Comparison of ENCODE assay signal across 8 cellular contexts in the genomic region with DNA sequence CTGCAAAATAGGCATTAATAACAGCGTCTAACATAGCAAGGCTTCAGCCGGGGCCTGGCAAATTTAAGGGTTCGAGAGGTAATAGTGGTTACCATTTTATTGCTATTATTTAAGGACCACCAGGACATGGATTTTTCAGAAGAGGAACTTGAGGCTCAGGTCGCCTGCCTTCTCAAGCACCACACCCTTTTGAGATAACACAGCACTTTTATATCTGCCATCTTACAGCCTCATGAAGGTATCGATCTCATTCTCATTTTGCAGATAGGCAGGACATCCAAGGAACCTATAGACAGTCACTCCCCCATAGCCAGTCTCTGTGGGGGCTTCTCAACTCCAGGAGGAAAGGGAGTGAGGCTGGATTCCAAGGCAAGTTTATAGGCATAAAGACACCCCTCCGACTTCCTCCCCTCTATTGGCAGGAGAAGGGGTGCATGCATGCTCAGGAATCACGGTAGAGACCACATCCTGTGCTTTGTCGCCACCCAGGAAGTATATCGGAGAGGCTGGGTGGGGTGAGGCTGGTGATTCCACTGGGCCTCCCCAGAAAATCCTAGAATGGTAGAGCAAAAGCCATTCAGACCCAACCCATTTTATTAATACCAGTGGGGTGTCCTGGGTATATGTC. TPM values are rescaled to one million over a fixed set of nuclear protein-coding genes. Genes with fewer than 3 reads are reported as not detected.
A peak's percentile ranks its signal among the peaks of the same experiment; 100 is the strongest.
DNase-seq lines count a peak whose midpoint lies in the region; ATAC-seq, FAIRE-seq and TF ChIP-seq lines count a peak whose summit lies in the region.

No MANE protein-coding gene starts in this region.

- WGBS in esophagus, 2 donors: 55 to 56% methylated on average over 9 of the region's 9 CpGs
- WGBS in lower leg skin, 2 donors: 56% methylated on average over 9 of the region's 9 CpGs

- intact Hi-C loops in activated CD4-positive, alpha-beta T cell treated with anti-CD3 and anti-CD28 coated beads for 36 hours (cut with DNase I, micrococcal nuclease): loop anchor here (1.0 to 10.0 kb wide), 2 partner anchors 76 to 620 kb away; partner anchors contain the start of gene G3BP1 (in 1 of the 2)
- intact Hi-C loops in lower leg skin (cut with DNase I; ENCODE audit: low total_unique reads): no loop called here

- H3K4me3 ChIP-seq in esophagus (ENCODE audit: low read depth in 1 of 2, low read length in 2 of 2) (peak overlapping the region in 1 of 2 donors; percentile 44), lower leg skin (ENCODE audit: low read depth, poor library complexity, severe bottlenecking) (no peak overlapping the region)

- DNase-seq in GM12892 (ENCODE audit: insufficient read length) (no peak), DMS114 treated with DMSO at 0.1 percent for 48 hours (lab: John Stamatoyannopoulos, UW; ENCODE audit: unreplicated experiment) (no peak), islet precursor cell (no peak), lower leg skin (ENCODE audit: low spot score in 2 of 2) (no peak)
- DNase-seq in activated CD4-positive, alpha-beta T cell treated with anti-CD3 and anti-CD28 coated beads for 36 hours: peak; percentile 69
- DNase-seq in stimulated activated CD4-positive, alpha-beta T cell treated with anti-CD3 and anti-CD28 coated beads, Interleukin-4, amount 100 ng/mL, for 1 hour: peak; percentile 30

- FAIRE-seq in GM12892 (lab: Jason Lieb, UNC): peak; percentile 90

- peak; percentile 54; the same call in 1 of the 2 replicates for TF ChIP-seq POLR2A in GM12892 (IDR thresholded peaks at IDR 0.05; ENCODE audit: low read depth, low read length)
- TF ChIP-seq POLR2A in lower leg skin (IDR thresholded peaks at IDR 0.05): no peak

- no peaks in the 10 kb centered on the region for H3K27me3 ChIP-seq in esophagus (ENCODE audit: control insufficient read depth in 1 of 2, insufficient read depth in 2 of 2, low read length in 2 of 2)

- H3K9me3 Mint-ChIP-seq in activated CD4-positive, alpha-beta T cell treated with anti-CD3 and anti-CD28 coated beads for 36 hours (ENCODE audit: low read depth): no peaks in the 10 kb centered on the region

- H3K36me3 Mint-ChIP-seq in activated CD4-positive, alpha-beta T cell treated with anti-CD3 and anti-CD28 coated beads for 36 hours (ENCODE audit: low read depth): peaks cover 26% of the 10 kb centered on the region

- no peaks in the 10 kb centered on the region for H3K9me3 ChIP-seq in esophagus (ENCODE audit: control insufficient read depth in 2 of 2, insufficient read depth in 1 of 2, low read depth in 1 of 2, low read length in 1 of 2)

- peak overlapping the region; percentile 91 for H3K4me3 Mint-ChIP-seq in activated CD4-positive, alpha-beta T cell treated with anti-CD3 and anti-CD28 coated beads for 36 hours

- H3K27me3 Mint-ChIP-seq in activated CD4-positive, alpha-beta T cell treated with anti-CD3 and anti-CD28 coated beads for 36 hours: no peaks in the 10 kb centered on the region

- peak overlapping the region; percentile 93 for H3K27ac Mint-ChIP-seq in activated CD4-positive, alpha-beta T cell treated with anti-CD3 and anti-CD28 coated beads for 36 hours

- H3K4me1 ChIP-seq in esophagus (ENCODE audit: control insufficient read depth in 2 of 2, insufficient read depth in 2 of 2, low read length in 1 of 2): peaks cover 0 to 12% of the 10 kb centered on the region in 2 donors

- H3K27ac ChIP-seq in esophagus (ENCODE audit: low read depth in 2 of 2, low read length in 1 of 2): peak overlapping the region; percentile 83

- CTCF ChIA-PET in activated CD4-positive, alpha-beta T cell treated with anti-CD3 and anti-CD28 coated beads for 36 hours (lab: Charles Lee): interaction anchor here (0.6 to 2.9 kb wide), 8 partner anchors 10 to 368 kb away, joined by 3 to 16 read pairs (median 5); partner anchors contain the start of gene TNIP1

- peaks cover 77% of the 10 kb centered on the region for H3K4me1 Mint-ChIP-seq in activated CD4-positive, alpha-beta T cell treated with anti-CD3 and anti-CD28 coated beads for 36 hours

- TF ChIP-seq CTCF in lower leg skin (IDR thresholded peaks at IDR 0.05): no peak

- H3K36me3 ChIP-seq in esophagus (ENCODE audit: control insufficient read depth in 2 of 2, insufficient read depth in 2 of 2, low read length in 1 of 2): no peaks in the 10 kb centered on the region

- POLR2A ChIA-PET in activated CD4-positive, alpha-beta T cell treated with anti-CD3 and anti-CD28 coated beads for 36 hours (lab: Charles Lee): no interaction called here

- peak; percentile 34 for ATAC-seq in HG02943 (IDR thresholded peaks at IDR 0.05; ENCODE audit: low read depth, unreplicated experiment)
- ATAC-seq in activated CD4-positive, alpha-beta T cell treated with anti-CD3 and anti-CD28 coated beads for 36 hours: peak; percentile 14

RNA-seq across cellular contexts. Expression of gene ANXA6, which starts 2.3 kb away (rescaled TPM):
- polyA plus RNA-seq in GM12892 (2012; ENCODE audit: missing spikeins): 349 TPM
- total RNA-seq in activated CD4-positive, alpha-beta T cell treated with anti-CD3 and anti-CD28 coated beads for 36 hours: 100 to 1,000 TPM; 322 to 332 TPM
- 10 to 100 TPM; 10.7 to 23.2 TPM for polyA plus RNA-seq in esophagus
- 10 to 100 TPM; 34.2 to 68.4 (median 43.3) TPM for total RNA-seq in lower leg skin

Comparison
In these comparisons a context has a peak if more than half of its experiments do, and no peak if none do; other contexts are left out.
1. DNase-seq: peak in activated CD4-positive, alpha-beta T cell treated with anti-CD3 and anti-CD28 coated beads for 36 hours (single experiment) and stimulated activated CD4-positive, alpha-beta T cell treated with anti-CD3 and anti-CD28 coated beads, Interleukin-4, amount 100 ng/mL, for 1 hour (single experiment); none in GM12892 (single experiment), DMS114 treated with DMSO at 0.1 percent for 48 hours (single experiment), islet precursor cell (single experiment) and lower leg skin (0 of 2).
2. RNA of gene ANXA6, which starts 2.3 kb away (total RNA-seq): 322 to 332 TPM in activated CD4-positive, alpha-beta T cell treated with anti-CD3 and anti-CD28 coated beads for 36 hours; 34.2 to 68.4 TPM in lower leg skin; every median in the first group is over 4 times any median in the second.